In the genomic region with DNA sequence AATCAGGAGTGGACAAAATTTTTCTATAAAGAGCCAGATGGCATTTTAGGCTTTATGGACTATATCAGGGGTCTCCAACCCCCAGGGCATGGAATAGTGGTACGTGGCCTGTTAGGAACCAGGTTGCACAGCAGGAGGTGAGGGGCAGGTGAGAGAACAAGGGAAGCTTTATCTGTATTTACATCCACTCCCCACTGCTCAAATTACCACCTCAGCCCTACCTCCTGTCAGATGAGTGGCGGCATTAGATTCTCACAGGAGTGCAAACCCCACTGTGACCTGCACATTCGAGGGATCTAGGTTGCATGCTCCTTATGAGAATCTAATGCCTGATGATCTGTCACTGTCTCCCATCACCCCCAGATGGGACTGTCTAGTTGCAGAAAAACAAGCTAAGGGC, we compare ENCODE assay signal across 17 cellular contexts. TPM values are rescaled to one million over a fixed set of nuclear protein-coding genes. Genes with fewer than 3 reads are reported as not detected.
A peak's percentile ranks its signal among the peaks of the same experiment; 100 is the strongest.
DNase-seq lines count a peak whose midpoint lies in the region; ATAC-seq and TF ChIP-seq lines count a peak whose summit lies in the region.
"Had no signal": no experiment of that assay in that cellular context is flagged by ENCODE, and none has a peak within 500 bp of the region (broad histone marks: within the 10 kb centered on the region; RNA-seq: fewer than 3 reads in every experiment).

No MANE protein-coding gene starts in this region.

- H3K36me3 Mint-ChIP-seq in MCF 10A (ENCODE audit: insufficient read depth, unreplicated experiment), result peaks cover 8% of the 10 kb centered on the region

- peak; percentile 40 for DNase-seq in NCI-H2107 treated with DMSO at 0.1 percent for 48 hours (lab: John Stamatoyannopoulos, UW; ENCODE audit: unreplicated experiment)
- DNase-seq in NCI-H2107 (lab: John Stamatoyannopoulos, UW), result no peak
- DNase-seq in COLO668 (lab: John Stamatoyannopoulos, UW; ENCODE audit: unreplicated experiment), result peak; percentile 67
- DNase-seq in NCI-H524 treated with DMSO at 0.1 percent for 48 hours (lab: John Stamatoyannopoulos, UW), result peak; percentile 28
- no peak for DNase-seq in left colon
- no peak for DNase-seq in Right ventricle myocardium superior
- DNase-seq in prostate gland (ENCODE audit: low spot score), result no peak
- no peak for DNase-seq in MCF 10A (ENCODE audit: unreplicated experiment)
- DNase-seq: NCI-H187; NCI-H2227 treated with DMSO at 0.1 percent for 48 hours; NK-92 treated with Interleukin-12 subunit alpha and Interleukin-12 subunit beta, amount 100 ng/mL, for 24 hours; RPMI8226; SJCRH30; SW 1271 had no signal

- POLR2A ChIA-PET in MCF 10A (lab: Yijun Ruan, JAX), result no interaction called here

- no peak overlapping the region for H3K27ac ChIP-seq in prostate gland
- H3K27ac ChIP-seq: BLaER1 treated with 17β-estradiol and CSF1 and Interleukin-3, amounts not matched to agents 10 nM and 100 nM; SJCRH30 had no signal

- ATAC-seq in left colon (peak; percentile 19), Right ventricle myocardium superior (ENCODE audit: poor library complexity) (no peak)

- peaks cover 20% of the 10 kb centered on the region for H3K4me1 Mint-ChIP-seq in MCF 10A (ENCODE audit: insufficient read depth, unreplicated experiment)

- H3K27me3 ChIP-seq in prostate gland (replicated peaks; ENCODE audit: insufficient read depth), result no peaks in the 10 kb centered on the region
- H3K27me3 ChIP-seq: BLaER1 treated with 17β-estradiol and CSF1 and Interleukin-3, amounts not matched to agents 10 nM and 100 nM; SJCRH30 had no signal

- H3K9me3 Mint-ChIP-seq in MCF 10A (ENCODE audit: unreplicated experiment), result no peaks in the 10 kb centered on the region
- H3K9me3 Mint-ChIP-seq: IgD-negative memory B cell had no signal

- no peak for TF ChIP-seq POLR2A in prostate gland (IDR thresholded peaks at IDR 0.05)

- H3K27ac Mint-ChIP-seq in MCF 10A (ENCODE audit: low read depth, unreplicated experiment), result no peak overlapping the region
- H3K27ac Mint-ChIP-seq: IgD-negative memory B cell had no signal

- CTCF ChIA-PET in MCF 10A (lab: Yijun Ruan, JAX), result no interaction called here

- H3K9me3 ChIP-seq in prostate gland, result no peaks in the 10 kb centered on the region
- H3K9me3 ChIP-seq: BLaER1 treated with 17β-estradiol and CSF1 and Interleukin-3, amounts not matched to agents 10 nM and 100 nM; HAP-1; SJCRH30 had no signal

- H3K27me3 Mint-ChIP-seq in MCF 10A (ENCODE audit: insufficient read depth, unreplicated experiment), result no peaks in the 10 kb centered on the region
- H3K27me3 Mint-ChIP-seq: IgD-negative memory B cell had no signal

- no peaks in the 10 kb centered on the region for H3K36me3 ChIP-seq in prostate gland
- H3K36me3 ChIP-seq: HAP-1 had no signal

- intact Hi-C loops in left colon (cut with DNase I, micrococcal nuclease), result no loop called here
- intact Hi-C loops in Right ventricle myocardium superior (cut with DNase I), result no loop called here
- intact Hi-C loops in prostate gland (cut with DNase I), result no loop called here
- intact Hi-C loops in MCF 10A (cut with micrococcal nuclease), result no loop called here

- no peak overlapping the region for H3K4me3 ChIP-seq in prostate gland
- H3K4me3 ChIP-seq: BLaER1 treated with 17β-estradiol and CSF1 and Interleukin-3, amounts not matched to agents 10 nM and 100 nM; HAP-1; SJCRH30 had no signal

- no peak overlapping the region for H3K4me3 Mint-ChIP-seq in MCF 10A (ENCODE audit: unreplicated experiment)
- H3K4me3 Mint-ChIP-seq: IgD-negative memory B cell had no signal

- no peaks in the 10 kb centered on the region for H3K4me1 ChIP-seq in prostate gland (replicated peaks)
- H3K4me1 ChIP-seq: HAP-1, SJCRH30 had no signal

- 88% methylated on average over 3 of the region's 3 CpGs for WGBS in prostate gland

- TF ChIP-seq CTCF in prostate gland (IDR thresholded peaks at IDR 0.05) (no peak), MCF 10A (IDR thresholded peaks at IDR 0.05; ENCODE audit: unreplicated experiment) (no peak)

- BruUV-seq in MCF 10A (replicated peaks; lab: Mats Ljungman, UMichigan), result no TSS peak

RNA-seq across cellular contexts. Expression of a gene that starts 13.9 kb away (rescaled TPM):
- total RNA-seq in left colon, result 1 to 10 TPM; 7.3 to 9.2 TPM
- 6.5 TPM for total RNA-seq in Right ventricle myocardium superior
- total RNA-seq in prostate gland, result 10 to 100 TPM; 11.7 to 13.4 TPM
- total RNA-seq in MCF 10A (2022), result 8.4 and 13.0 TPM in 2 replicates

Comparison
In these comparisons a context has a peak if more than half of its experiments do, and no peak if none do; other contexts are left out.
1. DNase-seq: peak in NCI-H2107 treated with DMSO at 0.1 percent for 48 hours (single experiment), COLO668 (single experiment) and NCI-H524 treated with DMSO at 0.1 percent for 48 hours (single experiment); none in NCI-H2107 (single experiment), left colon (0 of 2), Right ventricle myocardium superior (single experiment), prostate gland (single experiment) and MCF 10A (single experiment).